In genomic region chrX:113353134-113353533, GRCh38 we compare ENCODE assay signal across 27 cellular contexts.
DNase-seq lines count a peak whose midpoint lies in the region; ATAC-seq, FAIRE-seq and TF ChIP-seq lines count a peak whose summit lies in the region.
"Had no signal": no experiment of that assay in that cellular context is flagged by ENCODE, and none has a peak within 500 bp of the region (broad histone marks: within the 10 kb centered on the region; RNA-seq: fewer than 3 reads in every experiment).

No MANE protein-coding gene starts in this region.

- H3K9me3 Mint-ChIP-seq in chondrocyte (ENCODE audit: low read depth) (no peaks in the 10 kb centered on the region), progenitor cell of endocrine pancreas (ENCODE audit: low read depth) (no peaks in the 10 kb centered on the region)

- DNase-seq in chondrocyte (ENCODE audit: low spot score) (peak; percentile 75), kidney (peak; percentile 53), progenitor cell of endocrine pancreas (ENCODE audit: low spot score, unreplicated experiment) (no peak), NOMO-1 (lab: John Stamatoyannopoulos, UW; ENCODE audit: unreplicated experiment in 2 of 2) (no peak), EL (no peak)
- no peak for DNase-seq in effector CD8-positive, alpha-beta T cell (lab: John Stamatoyannopoulos, UW)
- DNase-seq: 8988T; ACHN; BE2C; C1 segment of cervical spinal cord; CD4-positive, alpha-beta memory T cell; CD4-positive, CD25-positive, alpha-beta regulatory T cell; CD8-positive, alpha-beta memory T cell; COR-L47; DMS 273 treated with DMSO at 0.1 percent for 48 hours; DMS153; DMS53; DMS79; DND-41; GF-D8 had no signal

- peaks cover 7% of the 10 kb centered on the region for H3K27me3 Mint-ChIP-seq in chondrocyte (ENCODE audit: low read depth)
- no peaks in the 10 kb centered on the region for H3K27me3 Mint-ChIP-seq in progenitor cell of endocrine pancreas
- H3K27me3 Mint-ChIP-seq: CD4-positive, alpha-beta memory T cell; CD4-positive, CD25-positive, alpha-beta regulatory T cell had no signal

- H3K4me1 Mint-ChIP-seq in chondrocyte (ENCODE audit: low read depth) (no peaks in the 10 kb centered on the region), progenitor cell of endocrine pancreas (ENCODE audit: low read depth) (no peaks in the 10 kb centered on the region)
- H3K4me1 Mint-ChIP-seq: CD14-positive monocyte; CD4-positive, alpha-beta memory T cell; CD4-positive, CD25-positive, alpha-beta regulatory T cell; CD8-positive, alpha-beta memory T cell had no signal

- H3K27ac Mint-ChIP-seq in chondrocyte (ENCODE audit: unreplicated experiment) (no peak overlapping the region), progenitor cell of endocrine pancreas (peak overlapping the region; percentile 19)
- H3K27ac Mint-ChIP-seq: CD14-positive monocyte; CD4-positive, alpha-beta memory T cell; CD4-positive, CD25-positive, alpha-beta regulatory T cell; CD8-positive, alpha-beta memory T cell had no signal

- no peak overlapping the region for H3K4me3 Mint-ChIP-seq in chondrocyte (ENCODE audit: unreplicated experiment)
- H3K4me3 Mint-ChIP-seq in progenitor cell of endocrine pancreas (ENCODE audit: low read depth), result no peak overlapping the region
- H3K4me3 Mint-ChIP-seq: CD14-positive monocyte; CD4-positive, alpha-beta memory T cell; CD4-positive, CD25-positive, alpha-beta regulatory T cell; CD8-positive, alpha-beta memory T cell had no signal

- no peaks in the 10 kb centered on the region for H3K36me3 ChIP-seq in kidney (ENCODE audit: control insufficient read depth in 1 of 2, insufficient read depth in 2 of 2, low read length in 2 of 2)
- H3K36me3 ChIP-seq: BE2C, BLaER1 had no signal

- H3K27ac ChIP-seq in kidney (ENCODE audit: low read depth in 2 of 2, low read length in 2 of 2), result no peak overlapping the region
- H3K27ac ChIP-seq: BLaER1 had no signal

- FAIRE-seq in kidney (lab: Jason Lieb, UNC), result no peak
- FAIRE-seq: A204.1, G401.6, GM12891, GM19239 had no signal

- ATAC-seq in HG03139 (IDR thresholded peaks at IDR 0.05; ENCODE audit: unreplicated experiment), result no peak

- no peak overlapping the region for H3K9ac ChIP-seq in kidney (ENCODE audit: low read length in 2 of 2)
- H3K9ac ChIP-seq: BLaER1 had no signal

- no peak overlapping the region for H3K4me3 ChIP-seq in kidney (ENCODE audit: low read length in 2 of 2)
- H3K4me3 ChIP-seq: BLaER1 had no signal

- no peaks in the 10 kb centered on the region for H3K4me1 ChIP-seq in kidney (ENCODE audit: control insufficient read depth in 1 of 2, insufficient read depth in 1 of 2, low read depth in 1 of 2, low read length in 2 of 2)
- H3K4me1 ChIP-seq: BE2C, BLaER1 had no signal

- no peak for TF ChIP-seq CTCF in chondrocyte (IDR thresholded peaks at IDR 0.05)
- TF ChIP-seq CTCF in kidney (IDR thresholded peaks at IDR 0.05; ENCODE audit: borderline replicate concordance, extremely low read depth, insufficient read depth), result no peak
- no peak for TF ChIP-seq CTCF in progenitor cell of endocrine pancreas (IDR thresholded peaks at IDR 0.05; ENCODE audit: unreplicated experiment)

- no peaks in the 10 kb centered on the region for H3K9me3 ChIP-seq in kidney (ENCODE audit: control insufficient read depth in 1 of 2, low read length in 2 of 2)
- H3K9me3 ChIP-seq: BE2C, BLaER1 had no signal

- intact Hi-C loops in kidney (cut with DNase I), result no loop called here

- H3K36me3 Mint-ChIP-seq in chondrocyte (ENCODE audit: low read depth) (no peaks in the 10 kb centered on the region), progenitor cell of endocrine pancreas (ENCODE audit: insufficient read depth) (no peaks in the 10 kb centered on the region)
- H3K36me3 Mint-ChIP-seq: CD14-positive monocyte; CD4-positive, alpha-beta memory T cell; CD4-positive, CD25-positive, alpha-beta regulatory T cell; CD8-positive, alpha-beta memory T cell had no signal

Comparison
In these comparisons a context has a peak if more than half of its experiments do, and no peak if none do; other contexts are left out.
1. DNase-seq: peak in chondrocyte (single experiment) and kidney (single experiment); none in progenitor cell of endocrine pancreas (single experiment), effector CD8-positive, alpha-beta T cell (single experiment), NOMO-1 (0 of 2) and EL (single experiment).